Comparison of ENCODE assay signal across 29 cellular contexts in the genomic region with DNA sequence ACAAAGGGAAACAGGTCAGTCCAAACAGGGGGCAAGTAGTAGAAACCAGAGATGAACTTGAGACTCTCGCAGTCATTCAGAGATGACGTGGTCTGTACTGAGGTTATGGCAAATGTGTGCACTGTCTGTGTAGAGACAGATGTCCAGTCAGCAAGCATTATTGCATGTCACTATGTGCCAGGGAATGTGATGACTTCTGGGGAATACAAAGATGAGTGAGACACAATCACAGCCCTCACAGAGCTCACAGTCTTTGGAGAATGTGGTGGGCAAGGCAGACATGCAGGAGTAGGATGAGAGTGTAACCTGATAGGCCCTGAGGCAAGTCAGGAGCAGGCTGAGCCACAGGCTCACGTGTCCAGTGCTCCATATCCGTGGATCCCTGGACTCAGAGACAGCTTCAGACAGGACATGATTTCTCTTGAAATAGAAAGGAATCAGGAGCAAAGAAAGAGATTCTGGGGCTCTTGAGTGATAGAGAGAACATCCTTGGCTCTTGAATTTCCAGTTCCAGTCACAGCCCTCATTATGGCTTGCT.
DNase-seq lines count a peak whose midpoint lies in the region; ATAC-seq and TF ChIP-seq lines count a peak whose summit lies in the region.
"Had no signal": no experiment of that assay in that cellular context is flagged by ENCODE, and none has a peak within 500 bp of the region (broad histone marks: within the 10 kb centered on the region; RNA-seq: fewer than 3 reads in every experiment).

No MANE protein-coding gene starts in this region.

- no peak overlapping the region for H3K23ac ChIP-seq in IMR-90 (ENCODE audit: low read depth, low read length)

- peak overlapping the region; percentile 25; the same call in 1 of the 2 replicates for H2BK120ac ChIP-seq in IMR-90 (ENCODE audit: low read depth, low read length)

- no peak overlapping the region for H2AK9ac ChIP-seq in IMR-90 (replicated peaks; ENCODE audit: low read depth, low read length, poor library complexity)

- BruUV-seq in IMR-90 (replicated peaks; lab: Mats Ljungman, UMichigan) = no TSS peak

- H3K4ac ChIP-seq in IMR-90 (ENCODE audit: low read depth, low read length) = peak overlapping the region; percentile 13; the same call in 1 of the 2 replicates

- peak; percentile 18 for DNase-seq in AG20443 (ENCODE audit: low spot score)
- DNase-seq in CD8-positive, alpha-beta T cell = no peak
- peak; percentile 35 for DNase-seq in IMR-90
- DNase-seq in left kidney (ENCODE audit: low read depth, low spot score) = peak; percentile 35
- DNase-seq in NCI-H748 (lab: John Stamatoyannopoulos, UW; ENCODE audit: unreplicated experiment) = no peak
- DNase-seq in heart left ventricle = no peak
- DNase-seq in HK-2 (ENCODE audit: unreplicated experiment) = no peak
- DNase-seq: activated CD4-positive, alpha-beta T cell treated with anti-CD3 and anti-CD28 coated beads for 4 hours; activated effector memory CD4-positive, alpha-beta T cell treated with Interleukin-2 at 50 U/mL for 16 hours; activated T-cell treated with anti-CD3 and anti-CD28 coated beads, Interleukin-2, amount 50 U/mL, for 1 hour; caudate nucleus; effector CD8-positive, alpha-beta T cell; H7; NCI-H146; NCI-H446; NCI-H774; Peyer's patch; SIG-M5; stimulated activated CD4-positive, alpha-beta T cell treated with anti-CD3 and anti-CD28 coated beads, Interleukin-12 subunit alpha, Interleukin-12 subunit beta, amount 100 ng/mL, for 4 hours; stimulated activated CD4-positive, alpha-beta T cell treated with anti-CD3 and anti-CD28 coated beads, Interleukin-4, amount 100 ng/mL, for 1 hour; substantia nigra; SW 1271; T-helper 9 cell; upper lobe of left lung had no signal

- no peak for ATAC-seq in CD8-positive, alpha-beta T cell
- ATAC-seq in IMR-90 (ENCODE audit: low read depth) = no peak
- no peak for ATAC-seq in heart left ventricle
- ATAC-seq: sciatic nerve had no signal

- H4K91ac ChIP-seq in IMR-90 (ENCODE audit: insufficient read depth, low read depth, low read length) = no peak overlapping the region

- peak overlapping the region; percentile 42; the same call in 1 of the 3 replicates for H2BK15ac ChIP-seq in IMR-90 (ENCODE audit: low read depth, low read length)

- H2AFZ ChIP-seq in IMR-90 (replicated peaks; ENCODE audit: low read length, poor library complexity) = no peak overlapping the region

- no peak overlapping the region for H4K8ac ChIP-seq in IMR-90 (ENCODE audit: low read depth in 2 of 2, low read length in 2 of 2)

- TF ChIP-seq RAD21 in IMR-90 (IDR thresholded peaks at IDR 0.05; ENCODE audit: low read length) = no peak

- H3K14ac ChIP-seq in IMR-90 (replicated peaks; ENCODE audit: low read depth, low read length) = peak overlapping the region; percentile 44

- peaks cover 69% of the 10 kb centered on the region for H3K4me1 ChIP-seq in CD8-positive, alpha-beta T cell (ENCODE audit: insufficient read depth, low read length)
- peaks cover 13% of the 10 kb centered on the region for H3K4me1 ChIP-seq in IMR-90 (ENCODE audit: control insufficient read depth, insufficient read depth, low read length)
- H3K4me1 ChIP-seq in heart left ventricle = peaks cover 0 to 32% (median 0%) of the 10 kb centered on the region in 12 donors
- H3K4me1 ChIP-seq: Peyer's patch, prostate gland had no signal

- H3K4me3 ChIP-seq in CD8-positive, alpha-beta T cell (ENCODE audit: low read depth, low read length) = peak overlapping the region; percentile 9
- H3K4me3 ChIP-seq in IMR-90 (ENCODE audit: insufficient read depth, low read depth, low read length) (no peak overlapping the region), heart left ventricle (peak overlapping the region in 1 of 12 donors; percentile 18)
- H3K4me3 ChIP-seq: coronary artery, Peyer's patch, prostate gland, upper lobe of left lung had no signal

- no peaks in the 10 kb centered on the region for H3K79me1 ChIP-seq in IMR-90 (ENCODE audit: low read depth in 1 of 2, low read length in 2 of 2)

- TF ChIP-seq CTCF in CD8-positive, alpha-beta T cell (IDR thresholded peaks at IDR 0.05) = no peak
- TF ChIP-seq CTCF in IMR-90 (conservative IDR thresholded peaks at IDR 0.05; ENCODE audit: low read depth, low read length) (no peak), heart left ventricle (IDR thresholded peaks at IDR 0.05) (no peak)

- no peak overlapping the region for H3K56ac ChIP-seq in IMR-90 (ENCODE audit: extremely low read depth, insufficient read depth, low read length)

- no CpG with 5 or more reads among the region's 4 CpGs for WGBS in IMR-90 (ENCODE audit: extremely low coverage in 2 of 2, insufficient read length in 1 of 2), 2 experiments
- WGBS in heart left ventricle, 4 donors = 71 to 88% (median 78%) methylated on average over 4 of the region's 4 CpGs

- no peaks in the 10 kb centered on the region for H3K36me3 Mint-ChIP-seq in CD8-positive, alpha-beta T cell

- no peak overlapping the region for H3K4me3 Mint-ChIP-seq in CD8-positive, alpha-beta T cell

- no peaks in the 10 kb centered on the region for H3K27me3 Mint-ChIP-seq in CD8-positive, alpha-beta T cell (ENCODE audit: low read depth)

- H3K27me3 ChIP-seq in CD8-positive, alpha-beta T cell (ENCODE audit: insufficient read depth, low read length) = no peaks in the 10 kb centered on the region
- H3K27me3 ChIP-seq in IMR-90 (ENCODE audit: control insufficient read depth, insufficient read depth, low read length) (peaks cover 3% of the 10 kb centered on the region; the same call in 1 of the 2 replicates), heart left ventricle (peaks cover 0 to 12% (median 0%) of the 10 kb centered on the region in 9 donors)
- H3K27me3 ChIP-seq: Peyer's patch, upper lobe of left lung had no signal

- in situ Hi-C loops in IMR-90 (cut with MboI; ENCODE audit: low sequenced_read_pairs) = loop anchor here (10.0 to 25.0 kb wide), 7 partner anchors 248 to 1599 kb away; no protein-coding TSS in a partner anchor

- H2BK5ac ChIP-seq in IMR-90 (ENCODE audit: low read depth, low read length, poor library complexity, severe bottlenecking) = no peak overlapping the region

- CTCF ChIA-PET in CD8-positive, alpha-beta T cell (lab: Charles Lee) = interaction anchor here (1.0 to 5.1 kb wide), 8 partner anchors 29 to 818 kb away, joined by 3 to 104 read pairs (median 4); no protein-coding TSS in a partner anchor
- CTCF ChIA-PET in IMR-90 (lab: Yijun Ruan, JAX) = interaction anchor here (0.6 kb wide), 1 partner anchor 127 kb away, joined by 3 read pairs; no protein-coding TSS in a partner anchor

- peak overlapping the region; percentile 22; the same call in 1 of the 2 replicates for H3K18ac ChIP-seq in IMR-90 (ENCODE audit: low read depth, low read length)

- no peaks in the 10 kb centered on the region for H3K36me3 ChIP-seq in CD8-positive, alpha-beta T cell (ENCODE audit: insufficient read depth, low read length)
- no peaks in the 10 kb centered on the region for H3K36me3 ChIP-seq in IMR-90 (ENCODE audit: control insufficient read depth, insufficient read depth, low read length)
- no peaks in the 10 kb centered on the region for H3K36me3 ChIP-seq in heart left ventricle
- H3K36me3 ChIP-seq: Peyer's patch, prostate gland, upper lobe of left lung had no signal

- H3K4me1 Mint-ChIP-seq in CD8-positive, alpha-beta T cell (ENCODE audit: low read depth) = peaks cover 37% of the 10 kb centered on the region

- intact Hi-C loops in CD8-positive, alpha-beta T cell (cut with DNase I, micrococcal nuclease) = loop anchor here (10.0 kb wide), 3 partner anchors 418 to 488 kb away; no protein-coding TSS in a partner anchor
- intact Hi-C loops in IMR-90 (cut with micrococcal nuclease) (loop anchor here (10.0 kb wide), 2 partner anchors 918 to 1732 kb away; a partner anchor contains a TSS), heart left ventricle (cut with DNase I) (loop anchor here in 9 of 10 donors (5.0 to 10.0 kb wide), 7 partner anchors 121 to 1708 kb away; a partner anchor contains a TSS)

- H3K27ac ChIP-seq in CD8-positive, alpha-beta T cell (ENCODE audit: low read depth, low read length) = peak overlapping the region; percentile 1
- H3K27ac ChIP-seq in IMR-90 (ENCODE audit: insufficient read depth, low read length) = no peak overlapping the region
- peak overlapping the region in 1 of 12 donors; percentile 42 for H3K27ac ChIP-seq in heart left ventricle
- H3K27ac ChIP-seq: C4-2B, coronary artery, epithelial cell of prostate, Peyer's patch, prostate gland, upper lobe of left lung had no signal

- 0 out of 2 replicates have a peak overlapping the region, but pooled peaks have one; percentile 38 for H2BK20ac ChIP-seq in IMR-90 (ENCODE audit: low read depth, low read length)

- dilution Hi-C loops in IMR-90 (cut with HindIII; ENCODE audit: low sequenced_read_pairs, unreplicated experiment) = no loop called here

- peaks cover 24% of the 10 kb centered on the region for H3K9me1 ChIP-seq in IMR-90 (ENCODE audit: insufficient read depth, low read length)

- TF ChIP-seq POLR2A in IMR-90 (IDR thresholded peaks at IDR 0.05; ENCODE audit: low read depth, low read length) (no peak), heart left ventricle (IDR thresholded peaks at IDR 0.05) (no peak)

- H3K27ac Mint-ChIP-seq in CD8-positive, alpha-beta T cell = no peak overlapping the region

- H2AK5ac ChIP-seq in IMR-90 (ENCODE audit: low read depth, low read length) = peak overlapping the region; percentile 23

- no peak overlapping the region for H3K4me2 ChIP-seq in IMR-90 (ENCODE audit: low read depth, low read length)

- H3K9ac ChIP-seq in IMR-90 (ENCODE audit: low read depth, low read length) = no peak overlapping the region

- no peaks in the 10 kb centered on the region for H3K9me3 ChIP-seq in CD8-positive, alpha-beta T cell (ENCODE audit: low read length)
- no peaks in the 10 kb centered on the region for H3K9me3 ChIP-seq in IMR-90 (ENCODE audit: control insufficient read depth, insufficient read depth, low read length)
- no peaks in the 10 kb centered on the region for H3K9me3 ChIP-seq in heart left ventricle
- H3K9me3 ChIP-seq: Peyer's patch, prostate gland, upper lobe of left lung had no signal

- H3K9me3 Mint-ChIP-seq in CD8-positive, alpha-beta T cell = no peaks in the 10 kb centered on the region

- H4K20me1 ChIP-seq in IMR-90 (ENCODE audit: insufficient read depth, low read length) = no peaks in the 10 kb centered on the region

- H4K5ac ChIP-seq in IMR-90 (ENCODE audit: low read depth, low read length) = no peak overlapping the region

- POLR2A ChIA-PET in CD8-positive, alpha-beta T cell (lab: Charles Lee) = interaction anchor here (4.2 kb wide), 1 partner anchor 14 kb away, joined by 44 read pairs; no protein-coding TSS in a partner anchor
- POLR2A ChIA-PET in IMR-90 (lab: Charles Lee; ENCODE audit: unreplicated experiment) = no interaction called here

TF ChIP-seq in IMR-90, 13 proteins besides CTCF, POLR2A, EP300 and RAD21 (continues in another document):
- TF ChIP-seq, protein P1, sequence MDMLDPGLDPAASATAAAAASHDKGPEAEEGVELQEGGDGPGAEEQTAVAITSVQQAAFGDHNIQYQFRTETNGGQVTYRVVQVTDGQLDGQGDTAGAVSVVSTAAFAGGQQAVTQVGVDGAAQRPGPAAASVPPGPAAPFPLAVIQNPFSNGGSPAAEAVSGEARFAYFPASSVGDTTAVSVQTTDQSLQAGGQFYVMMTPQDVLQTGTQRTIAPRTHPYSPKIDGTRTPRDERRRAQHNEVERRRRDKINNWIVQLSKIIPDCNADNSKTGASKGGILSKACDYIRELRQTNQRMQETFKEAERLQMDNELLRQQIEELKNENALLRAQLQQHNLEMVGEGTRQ (IDR thresholded peaks at IDR 0.05; ENCODE audit: low read depth, low read length) = peak; percentile 53
- no peak for TF ChIP-seq CEBPB (IDR thresholded peaks at IDR 0.05; ENCODE audit: low read depth, low read length)

Comparison
In these comparisons a context has a peak if more than half of its experiments do, and no peak if none do; other contexts are left out.
1. DNase-seq: peak in AG20443 (single experiment), IMR-90 (single experiment) and left kidney (single experiment); none in CD8-positive, alpha-beta T cell (0 of 7), NCI-H748 (single experiment), heart left ventricle (0 of 5) and HK-2 (single experiment).